Comparison of ENCODE assay signal across 20 cellular contexts in the genomic region with DNA sequence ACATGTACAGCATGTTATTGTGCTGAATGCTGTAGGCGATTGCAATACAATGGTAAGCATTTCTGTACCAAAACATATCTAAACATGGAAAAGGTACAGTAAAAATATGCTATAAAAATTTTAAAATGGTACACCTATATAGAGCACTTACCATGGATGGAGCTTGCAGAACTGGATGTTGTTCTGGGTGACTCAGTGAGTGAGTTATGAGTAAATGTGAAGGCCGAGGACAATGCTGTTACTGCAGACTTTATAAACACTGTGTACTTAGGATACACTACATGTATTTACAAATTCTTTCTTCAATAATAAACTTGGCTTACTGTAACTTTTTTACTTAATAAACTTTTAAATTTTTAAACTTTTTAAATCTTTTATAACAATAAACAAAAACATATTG.
DNase-seq lines count a peak whose midpoint lies in the region; ATAC-seq and TF ChIP-seq lines count a peak whose summit lies in the region.
"Had no signal": no experiment of that assay in that cellular context is flagged by ENCODE, and none has a peak within 500 bp of the region (broad histone marks: within the 10 kb centered on the region; RNA-seq: fewer than 3 reads in every experiment).

No MANE protein-coding gene starts in this region.

- no peaks in the 10 kb centered on the region for H3K9me3 ChIP-seq in breast epithelium
- H3K9me3 ChIP-seq in CD4-positive, alpha-beta memory T cell (ENCODE audit: control insufficient read depth in 1 of 2, low read length in 2 of 2): no peaks in the 10 kb centered on the region
- H3K9me3 ChIP-seq: BLaER1 treated with 17β-estradiol and CSF1 and Interleukin-3, amounts not matched to agents 10 nM and 100 nM had no signal

- no peak overlapping the region for H3K4me3 ChIP-seq in breast epithelium
- no peak overlapping the region for H3K4me3 ChIP-seq in brain microvascular endothelial cell (ENCODE audit: low read depth, low read length)
- H3K4me3 ChIP-seq in fibroblast of villous mesenchyme (ENCODE audit: low read depth, low read length): no peak overlapping the region
- H3K4me3 ChIP-seq in CD4-positive, alpha-beta memory T cell (ENCODE audit: low read length in 2 of 2): no peak overlapping the region
- H3K4me3 ChIP-seq: BLaER1 treated with 17β-estradiol and CSF1 and Interleukin-3, amounts not matched to agents 10 nM and 100 nM had no signal

- in situ Hi-C loops in brain microvascular endothelial cell (cut with HindIII; ENCODE audit: low pct_ligation_motif_present, low sequenced_read_pairs): no loop called here

- H3K27me3 ChIP-seq in breast epithelium (no peaks in the 10 kb centered on the region), brain microvascular endothelial cell (replicated peaks) (no peaks in the 10 kb centered on the region)
- H3K27me3 ChIP-seq in CD4-positive, alpha-beta memory T cell (ENCODE audit: insufficient read depth, low read length): no peaks in the 10 kb centered on the region
- H3K27me3 ChIP-seq: BLaER1 treated with 17β-estradiol and CSF1 and Interleukin-3, amounts not matched to agents 10 nM and 100 nM had no signal

- TF ChIP-seq POLR2A in breast epithelium (IDR thresholded peaks at IDR 0.05): no peak

- no peaks in the 10 kb centered on the region for H3K36me3 Mint-ChIP-seq in MCF 10A (ENCODE audit: insufficient read depth, unreplicated experiment)
- H3K36me3 Mint-ChIP-seq in CD4-positive, alpha-beta memory T cell: no peaks in the 10 kb centered on the region
- no peaks in the 10 kb centered on the region for H3K36me3 Mint-ChIP-seq in endothelial cell (ENCODE audit: low read depth, unreplicated experiment)
- H3K36me3 Mint-ChIP-seq in activated CD4-positive, alpha-beta memory T cell treated with anti-CD3 and anti-CD28 coated beads, Interleukin-2, amount 10 ng/mL, durations not matched to agents 7 days and 5 days (ENCODE audit: low read depth): no peaks in the 10 kb centered on the region

- CTCF ChIA-PET in MCF 10A (lab: Yijun Ruan, JAX): interaction anchor here (0.7 to 0.8 kb wide), 2 partner anchors 60 to 219 kb away, joined by 3 read pairs; no protein-coding TSS in a partner anchor
- CTCF ChIA-PET in CD4-positive, alpha-beta memory T cell (lab: Charles Lee; ENCODE audit: partially characterized antibody): no interaction called here
- CTCF ChIA-PET in activated CD4-positive, alpha-beta memory T cell treated with anti-CD3 and anti-CD28 coated beads, Interleukin-2, amount 10 ng/mL, durations not matched to agents 7 days and 5 days (lab: Charles Lee): no interaction called here

- TF ChIP-seq CTCF in MCF 10A (IDR thresholded peaks at IDR 0.05; ENCODE audit: unreplicated experiment) (no peak), breast epithelium (IDR thresholded peaks at IDR 0.05) (no peak), brain microvascular endothelial cell (IDR thresholded peaks at IDR 0.05; ENCODE audit: low read depth, low read length, missing control alignments) (no peak), fibroblast of villous mesenchyme (IDR thresholded peaks at IDR 0.05; ENCODE audit: insufficient read depth, low read depth, low read length) (no peak), endothelial cell (IDR thresholded peaks at IDR 0.05; ENCODE audit: unreplicated experiment) (no peak)

- H3K27ac ChIP-seq in breast epithelium: no peak overlapping the region
- H3K27ac ChIP-seq in brain microvascular endothelial cell: no peak overlapping the region
- no peak overlapping the region for H3K27ac ChIP-seq in CD4-positive, alpha-beta memory T cell (ENCODE audit: low read depth, low read length)
- H3K27ac ChIP-seq: BLaER1 treated with 17β-estradiol and CSF1 and Interleukin-3, amounts not matched to agents 10 nM and 100 nM had no signal

- no peak overlapping the region for H3K27ac Mint-ChIP-seq in MCF 10A (ENCODE audit: low read depth, unreplicated experiment)
- H3K27ac Mint-ChIP-seq in CD4-positive, alpha-beta memory T cell: no peak overlapping the region
- H3K27ac Mint-ChIP-seq in endothelial cell (ENCODE audit: unreplicated experiment): no peak overlapping the region
- H3K27ac Mint-ChIP-seq in activated CD4-positive, alpha-beta memory T cell treated with anti-CD3 and anti-CD28 coated beads, Interleukin-2, amount 10 ng/mL, durations not matched to agents 7 days and 5 days: no peak overlapping the region

- POLR2A ChIA-PET in MCF 10A (lab: Yijun Ruan, JAX): no interaction called here
- POLR2A ChIA-PET in CD4-positive, alpha-beta memory T cell (lab: Charles Lee; ENCODE audit: partially characterized antibody): no interaction called here
- POLR2A ChIA-PET in activated CD4-positive, alpha-beta memory T cell treated with anti-CD3 and anti-CD28 coated beads, Interleukin-2, amount 10 ng/mL, durations not matched to agents 7 days and 5 days (lab: Charles Lee): no interaction called here

- ATAC-seq in HG02840 (IDR thresholded peaks at IDR 0.05; ENCODE audit: low FRiP score, unreplicated experiment): no peak
- ATAC-seq: Panc1 had no signal

- H3K27me3 Mint-ChIP-seq in MCF 10A (ENCODE audit: insufficient read depth, unreplicated experiment): no peaks in the 10 kb centered on the region
- peaks cover 0 to 3% of the 10 kb centered on the region in 2 donors for H3K27me3 Mint-ChIP-seq in CD4-positive, alpha-beta memory T cell
- no peaks in the 10 kb centered on the region for H3K27me3 Mint-ChIP-seq in endothelial cell (ENCODE audit: unreplicated experiment)
- H3K27me3 Mint-ChIP-seq in activated CD4-positive, alpha-beta memory T cell treated with anti-CD3 and anti-CD28 coated beads, Interleukin-2, amount 10 ng/mL, durations not matched to agents 7 days and 5 days: no peaks in the 10 kb centered on the region

- H3K9me3 Mint-ChIP-seq in MCF 10A (ENCODE audit: unreplicated experiment) (no peaks in the 10 kb centered on the region), endothelial cell (ENCODE audit: unreplicated experiment) (no peaks in the 10 kb centered on the region)
- peaks cover 0 to 2% (median 0%) of the 10 kb centered on the region in 8 donors for H3K9me3 Mint-ChIP-seq in CD4-positive, alpha-beta memory T cell
- no peaks in the 10 kb centered on the region for H3K9me3 Mint-ChIP-seq in activated CD4-positive, alpha-beta memory T cell treated with anti-CD3 and anti-CD28 coated beads, Interleukin-2, amount 10 ng/mL, durations not matched to agents 7 days and 5 days

- H3K4me3 Mint-ChIP-seq in MCF 10A (ENCODE audit: unreplicated experiment): no peak overlapping the region
- no peak overlapping the region for H3K4me3 Mint-ChIP-seq in CD4-positive, alpha-beta memory T cell
- no peak overlapping the region for H3K4me3 Mint-ChIP-seq in endothelial cell (ENCODE audit: unreplicated experiment)
- no peak overlapping the region for H3K4me3 Mint-ChIP-seq in activated CD4-positive, alpha-beta memory T cell treated with anti-CD3 and anti-CD28 coated beads, Interleukin-2, amount 10 ng/mL, durations not matched to agents 7 days and 5 days

- H3K36me3 ChIP-seq in breast epithelium (no peaks in the 10 kb centered on the region), brain microvascular endothelial cell (replicated peaks) (no peaks in the 10 kb centered on the region)
- H3K36me3 ChIP-seq in CD4-positive, alpha-beta memory T cell (ENCODE audit: insufficient read depth, low read length): no peaks in the 10 kb centered on the region
- H3K36me3 ChIP-seq: BLaER1 treated with 17β-estradiol and CSF1 and Interleukin-3, amounts not matched to agents 10 nM and 100 nM had no signal

- H3K4me1 Mint-ChIP-seq in MCF 10A (ENCODE audit: insufficient read depth, unreplicated experiment) (no peaks in the 10 kb centered on the region), endothelial cell (ENCODE audit: unreplicated experiment) (no peaks in the 10 kb centered on the region)
- H3K4me1 Mint-ChIP-seq in CD4-positive, alpha-beta memory T cell: no peaks in the 10 kb centered on the region
- H3K4me1 Mint-ChIP-seq in activated CD4-positive, alpha-beta memory T cell treated with anti-CD3 and anti-CD28 coated beads, Interleukin-2, amount 10 ng/mL, durations not matched to agents 7 days and 5 days: no peaks in the 10 kb centered on the region

- BruUV-seq in MCF 10A (replicated peaks; lab: Mats Ljungman, UMichigan): no TSS peak

- H3K4me1 ChIP-seq in breast epithelium: no peaks in the 10 kb centered on the region
- H3K4me1 ChIP-seq in CD4-positive, alpha-beta memory T cell (ENCODE audit: insufficient read depth, low read length): no peaks in the 10 kb centered on the region
- H3K4me1 ChIP-seq: BLaER1 treated with 17β-estradiol and CSF1 and Interleukin-3, amounts not matched to agents 10 nM and 100 nM had no signal

- intact Hi-C loops in MCF 10A (cut with micrococcal nuclease): no loop called here
- intact Hi-C loops in breast epithelium (cut with DNase I; ENCODE audit: low total_unique reads): no loop called here
- intact Hi-C loops in CD4-positive, alpha-beta memory T cell (cut with micrococcal nuclease): no loop called here

- DNase-seq in MCF 10A (ENCODE audit: unreplicated experiment) (peak; percentile 29), breast epithelium (ENCODE audit: low spot score in 2 of 2) (no peak), brain microvascular endothelial cell (peak; percentile 17), fibroblast of villous mesenchyme (ENCODE audit: low read depth) (peak; percentile 12), endothelial cell (ENCODE audit: low spot score) (no peak)
- no peak for DNase-seq in CD4-positive, alpha-beta memory T cell
- no peak for DNase-seq in activated CD4-positive, alpha-beta memory T cell treated with anti-CD3 and anti-CD28 coated beads, Interleukin-2, amount 10 ng/mL, durations not matched to agents 7 days and 5 days
- DNase-seq: 8988T, COR-L47, KBM-7, MM.1S, NCI-H1105 treated with DMSO at 0.1 percent for 48 hours, NCI-H187 treated with DMSO at 0.1 percent for 48 hours, NCI-H2171, NCI-H446 treated with DMSO at 0.1 percent for 48 hours, NCI-H774, SHP77 treated with DMSO at 0.1 percent for 48 hours had no signal

Comparison
In these comparisons a context has a peak if more than half of its experiments do, and no peak if none do; other contexts are left out.
1. DNase-seq: peak in MCF 10A (single experiment), brain microvascular endothelial cell (single experiment) and fibroblast of villous mesenchyme (single experiment); none in breast epithelium (0 of 2), CD4-positive, alpha-beta memory T cell (0 of 5), endothelial cell (single experiment) and activated CD4-positive, alpha-beta memory T cell treated with anti-CD3 and anti-CD28 coated beads, Interleukin-2, amount 10 ng/mL, durations not matched to agents 7 days and 5 days (single experiment).